11 cellular contexts compared by ENCODE assay signal in the genomic region with DNA sequence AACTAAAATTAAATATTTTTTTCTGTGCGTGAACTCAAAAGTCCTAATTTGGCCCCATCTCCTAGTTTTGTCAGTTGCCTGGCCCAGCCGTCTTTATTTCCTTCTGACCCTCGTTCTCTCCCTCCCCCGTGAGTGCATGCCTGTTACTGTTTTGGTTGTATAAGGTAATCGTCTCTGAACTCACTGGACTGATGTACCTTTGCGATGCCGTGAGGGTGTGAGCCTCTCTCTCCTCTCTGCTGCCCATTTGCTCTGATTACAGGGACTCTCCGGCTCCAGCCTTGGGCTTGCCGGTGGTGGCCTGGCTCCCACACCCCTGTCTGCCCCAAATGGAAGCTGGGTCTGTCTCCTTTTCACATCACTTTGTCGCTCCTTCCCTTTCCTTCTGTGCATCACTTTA.
DNase-seq lines count a peak whose midpoint lies in the region; ATAC-seq, FAIRE-seq and TF ChIP-seq lines count a peak whose summit lies in the region.
"Had no signal": no experiment of that assay in that cellular context is flagged by ENCODE, and none has a peak within 500 bp of the region (broad histone marks: within the 10 kb centered on the region; RNA-seq: fewer than 3 reads in every experiment).

No MANE protein-coding gene starts in this region.

- ATAC-seq in activated naive CD4-positive, alpha-beta T cell treated with anti-CD3 and anti-CD28 coated beads, Interleukin-2, amount 50 U/mL, for 72 hours: no peak
- no peak for ATAC-seq in effector memory CD8-positive, alpha-beta T cell (replicated peaks)
- no peak for ATAC-seq in natural killer cell

- H3K9me3 ChIP-seq in uterus: no peaks in the 10 kb centered on the region
- H3K9me3 ChIP-seq: HAP-1, ovary had no signal

- intact Hi-C loops in natural killer cell (cut with micrococcal nuclease): loop anchor here (5.0 kb wide), 1 partner anchor 35 kb away; no protein-coding TSS in a partner anchor
- intact Hi-C loops in uterus (cut with DNase I; ENCODE audit: low total_unique reads): no loop called here

- H3K36me3 Mint-ChIP-seq in activated naive CD4-positive, alpha-beta T cell treated with anti-CD3 and anti-CD28 coated beads, Interleukin-2, amount 50 U/mL, for 72 hours: peaks cover 0 to 23% of the 10 kb centered on the region in 2 donors
- peaks cover 84% of the 10 kb centered on the region for H3K36me3 Mint-ChIP-seq in effector memory CD8-positive, alpha-beta T cell (ENCODE audit: insufficient read depth)
- H3K36me3 Mint-ChIP-seq in natural killer cell: no peaks in the 10 kb centered on the region

- H3K4me3 ChIP-seq in uterus: no peak overlapping the region
- H3K4me3 ChIP-seq: HAP-1, ovary had no signal

- H3K27ac Mint-ChIP-seq in activated naive CD4-positive, alpha-beta T cell treated with anti-CD3 and anti-CD28 coated beads, Interleukin-2, amount 50 U/mL, for 72 hours: peak overlapping the region; percentile 70
- peak overlapping the region; percentile 80 to 93 for H3K27ac Mint-ChIP-seq in effector memory CD8-positive, alpha-beta T cell
- H3K27ac Mint-ChIP-seq in natural killer cell: peak overlapping the region; percentile 7 to 54

- H3K4me1 Mint-ChIP-seq in effector memory CD8-positive, alpha-beta T cell (ENCODE audit: low read depth in 2 of 2): peaks cover 46 to 67% of the 10 kb centered on the region in 2 donors
- H3K4me1 Mint-ChIP-seq in natural killer cell: peaks cover 59 to 62% of the 10 kb centered on the region in 2 donors

- no peak for DNase-seq in activated naive CD4-positive, alpha-beta T cell treated with anti-CD3 and anti-CD28 coated beads, Interleukin-2, amount 50 U/mL, for 72 hours (ENCODE audit: low spot score in 2 of 2)
- DNase-seq in activated naive CD4-positive, alpha-beta T cell (lab: John Stamatoyannopoulos, UW): no peak
- DNase-seq in effector memory CD8-positive, alpha-beta T cell: no peak
- DNase-seq in natural killer cell: no peak
- DNase-seq in uterus: no peak
- no peak for DNase-seq in NOMO-1 treated with dmso at 0.1 percent for 144 hours (lab: John Stamatoyannopoulos, UW; ENCODE audit: unreplicated experiment)
- DNase-seq in HTR-8/SVneo (ENCODE audit: insufficient read length, low spot score): no peak
- no peak for DNase-seq in NCI-H226
- DNase-seq: COR-L47, ovary had no signal

- H3K4me3 Mint-ChIP-seq in effector memory CD8-positive, alpha-beta T cell: peak overlapping the region; percentile 65 to 71
- H3K4me3 Mint-ChIP-seq in natural killer cell: no peak overlapping the region

- no peaks in the 10 kb centered on the region for H3K9me3 Mint-ChIP-seq in activated naive CD4-positive, alpha-beta T cell treated with anti-CD3 and anti-CD28 coated beads, Interleukin-2, amount 50 U/mL, for 72 hours
- no peaks in the 10 kb centered on the region for H3K9me3 Mint-ChIP-seq in effector memory CD8-positive, alpha-beta T cell
- H3K9me3 Mint-ChIP-seq in natural killer cell: no peaks in the 10 kb centered on the region

- H3K27ac ChIP-seq in uterus: peak overlapping the region; percentile 83 to 91

- no peaks in the 10 kb centered on the region for H3K27me3 Mint-ChIP-seq in effector memory CD8-positive, alpha-beta T cell
- no peaks in the 10 kb centered on the region for H3K27me3 Mint-ChIP-seq in natural killer cell (ENCODE audit: low read depth in 2 of 2)

- peaks cover 3% of the 10 kb centered on the region in 2 donors for H3K4me1 ChIP-seq in uterus

- no peak for FAIRE-seq in HTR-8/SVneo (lab: Jason Lieb, UNC)

- no peak for TF ChIP-seq CTCF in natural killer cell (IDR thresholded peaks at IDR 0.05)
- TF ChIP-seq CTCF in uterus (IDR thresholded peaks at IDR 0.05): no peak

- no peaks in the 10 kb centered on the region for H3K36me3 ChIP-seq in uterus
- H3K36me3 ChIP-seq: HAP-1, ovary had no signal

- no peak for TF ChIP-seq POLR2A in uterus (IDR thresholded peaks at IDR 0.05)

- no peaks in the 10 kb centered on the region for H3K27me3 ChIP-seq in uterus
- H3K27me3 ChIP-seq: ovary had no signal

Comparison
In these comparisons a context has a peak if more than half of its experiments do, and no peak if none do; other contexts are left out.
1. H3K27ac Mint-ChIP-seq: peak in every context shown above with its lines; median percentile 86 in effector memory CD8-positive, alpha-beta T cell; 70 in activated naive CD4-positive, alpha-beta T cell treated with anti-CD3 and anti-CD28 coated beads, Interleukin-2, amount 50 U/mL, for 72 hours; 30 in natural killer cell.